In the genomic region with DNA sequence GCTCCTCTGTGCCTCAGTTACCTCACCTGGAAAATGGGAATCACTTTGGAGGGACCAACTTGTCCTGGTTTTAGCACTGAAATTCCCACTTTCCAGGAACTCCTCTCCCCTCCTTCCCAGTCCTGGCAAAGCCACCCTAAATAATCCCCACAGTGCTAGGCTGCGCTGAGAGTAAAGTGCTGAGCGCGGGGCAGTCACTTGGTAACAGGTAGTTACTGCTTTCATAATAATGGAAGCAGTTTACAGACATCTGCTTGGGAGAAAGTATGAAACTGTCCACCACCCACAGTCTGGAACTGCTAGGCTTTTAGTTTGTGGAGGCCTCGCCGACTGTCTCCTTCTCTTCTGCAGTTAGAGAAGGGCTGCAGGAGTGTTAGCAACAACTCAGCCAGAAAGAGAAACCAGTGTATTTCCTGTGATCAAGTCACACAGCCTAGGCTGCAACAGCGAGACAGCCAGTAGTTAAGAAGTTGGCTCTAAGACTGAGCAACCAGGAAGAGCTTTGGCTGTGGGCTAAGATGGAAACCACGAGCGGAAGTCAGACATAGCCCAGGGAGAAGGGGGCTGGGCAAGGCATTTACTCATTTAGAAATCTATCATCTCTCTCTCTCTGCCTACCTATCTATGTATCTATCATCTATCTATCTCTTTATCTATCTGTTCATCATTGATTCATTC, we compare ENCODE assay signal across 8 cellular contexts. TPM values are rescaled to one million over a fixed set of nuclear protein-coding genes. Genes with fewer than 3 reads are reported as not detected.
A peak's percentile ranks its signal among the peaks of the same experiment; 100 is the strongest.
DNase-seq lines count a peak whose midpoint lies in the region; ATAC-seq, FAIRE-seq and TF ChIP-seq lines count a peak whose summit lies in the region.

No MANE protein-coding gene starts in this region.

- TF ChIP-seq POLR2A in GM12878 (IDR thresholded peaks at IDR 0.05; ENCODE audit: low read depth, low read length) (peak; percentile 72), uterus (IDR thresholded peaks at IDR 0.05) (no peak)

- peak; percentile 40 to 99 (median 66) for DNase-seq in T-helper 2 cell
- DNase-seq in GM12878 (ENCODE audit: low read depth, low spot score), result peak; percentile 92
- peak; percentile 78 for DNase-seq in pons (ENCODE audit: low spot score)
- DNase-seq in uterus, result no peak
- DNase-seq in brain microvascular endothelial cell, result no peak
- no peak for DNase-seq in glutamatergic neuron

- no peak; a peak in 1 of 4 replicates for TF ChIP-seq EP300 in GM12878 (IDR thresholded peaks at IDR 0.05; ENCODE audit: borderline replicate concordance in 1 of 2, control insufficient read depth in 1 of 2, low read depth in 2 of 2, low read length in 2 of 2)

- H3K4me2 ChIP-seq in GM12878 (ENCODE audit: control insufficient read depth, insufficient read depth), result peak overlapping the region; percentile 64

- H3K27me3 Mint-ChIP-seq in glutamatergic neuron (ENCODE audit: unreplicated experiment), result peaks cover 1% of the 10 kb centered on the region

- 9% methylated on average over 8 of the region's 8 CpGs for WGBS in GM12878 (ENCODE audit: insufficient coverage, insufficient replicate concordance, low lambda C conversion rate, missing lambda C conversion rate)

- peak overlapping the region; percentile 88 for H2AFZ ChIP-seq in GM12878 (ENCODE audit: control insufficient read depth, low read depth, low read length)

- CTCF ChIA-PET in GM12878 (lab: Yijun Ruan, JAX), result interaction anchor here (0.8 to 3.8 kb wide), 10 partner anchors 24 to 348 kb away, joined by 3 to 19 read pairs (median 4); no protein-coding TSS in a partner anchor

- H3K4me3 Mint-ChIP-seq in glutamatergic neuron (ENCODE audit: unreplicated experiment), result no peak overlapping the region

- H3K79me2 ChIP-seq in GM12878 (ENCODE audit: control insufficient read depth, insufficient read depth, low read length), result no peaks in the 10 kb centered on the region

- FAIRE-seq in GM12878 (lab: Jason Lieb, UNC), result peak; percentile 96

- H3K27me3 ChIP-seq in GM12878 (replicated peaks in 1 of 2; ENCODE audit: control insufficient read depth in 2 of 2, insufficient read depth in 2 of 2, low read length in 1 of 2) (no peaks in the 10 kb centered on the region), uterus (no peaks in the 10 kb centered on the region), brain microvascular endothelial cell (replicated peaks) (no peaks in the 10 kb centered on the region)

- H3K9ac ChIP-seq in GM12878 (ENCODE audit: control insufficient read depth, insufficient read depth, low read length), result peak overlapping the region; percentile 47

- in situ Hi-C loops in GM12878 (cut with MboI), result no loop called here
- in situ Hi-C loops in brain microvascular endothelial cell (cut with HindIII; ENCODE audit: low pct_ligation_motif_present, low sequenced_read_pairs), result no loop called here

- no peak for TF ChIP-seq RAD21 in GM12878 (IDR thresholded peaks at IDR 0.05; ENCODE audit: insufficient read depth, low read depth, low read length)

- SMC1A ChIA-PET in GM12878 (lab: Charles Lee; ENCODE audit: uncharacterized antibody, unreplicated experiment), result interaction anchor here (0.6 to 3.6 kb wide), 17 partner anchors 9 to 114 kb away, joined by 3 to 23 read pairs (median 6); no protein-coding TSS in a partner anchor

- H3K4me3 ChIP-seq in GM12878 (peak overlapping the region; percentile 29; the same call in 1 of the 2 replicates), uterus (no peak overlapping the region), brain microvascular endothelial cell (ENCODE audit: low read depth, low read length) (no peak overlapping the region)

- intact Hi-C loops in GM12878 (cut with micrococcal nuclease; ENCODE audit: unreplicated experiment), result loop anchor here (5.0 kb wide), 1 partner anchor 44 kb away; no protein-coding TSS in a partner anchor
- intact Hi-C loops in uterus (cut with DNase I; ENCODE audit: low total_unique reads), result no loop called here

- TF ChIP-seq CTCF in GM12878 (IDR thresholded peaks at IDR 0.05 in 2 of 3, conservative IDR thresholded peaks at IDR 0.05 in 1 of 3; ENCODE audit: control insufficient read depth in 2 of 3, extremely low read depth in 1 of 3, insufficient read depth in 1 of 3, low read depth in 3 of 3, low read length in 3 of 3) (no peak), uterus (IDR thresholded peaks at IDR 0.05) (no peak), brain microvascular endothelial cell (IDR thresholded peaks at IDR 0.05; ENCODE audit: low read depth, low read length, missing control alignments) (no peak), glutamatergic neuron (IDR thresholded peaks at IDR 0.05; ENCODE audit: partially characterized antibody, unreplicated experiment) (no peak)

- H3K27ac Mint-ChIP-seq in glutamatergic neuron (ENCODE audit: unreplicated experiment), result no peak overlapping the region

- no TSS peak for BruUV-seq in GM12878 (replicated peaks; lab: Mats Ljungman, UMichigan)

- H3K9me3 ChIP-seq in GM12878 (replicated peaks; ENCODE audit: control insufficient read depth, insufficient read depth, low read length) (no peaks in the 10 kb centered on the region; the same call in 1 of the 3 replicates), uterus (no peaks in the 10 kb centered on the region)

- ATAC-seq in GM18909 (IDR thresholded peaks at IDR 0.05; ENCODE audit: poor library complexity, unreplicated experiment), result peak; percentile 94
- ATAC-seq in HG03095 (IDR thresholded peaks at IDR 0.05; ENCODE audit: unreplicated experiment), result peak; percentile 98
- peak; percentile 99 for ATAC-seq in GM12878

- H3K4me1 ChIP-seq in GM12878 (ENCODE audit: control insufficient read depth, insufficient read depth, low read length) (peaks cover 19% of the 10 kb centered on the region), uterus (no peaks in the 10 kb centered on the region)

- peaks cover 3% of the 10 kb centered on the region for H3K4me1 Mint-ChIP-seq in glutamatergic neuron (ENCODE audit: low read depth, unreplicated experiment)

- H3K9me3 Mint-ChIP-seq in glutamatergic neuron (ENCODE audit: unreplicated experiment), result peaks cover 6% of the 10 kb centered on the region

- no peaks in the 10 kb centered on the region; the same call in 1 of the 2 replicates for H4K20me1 ChIP-seq in GM12878 (ENCODE audit: control insufficient read depth, insufficient read depth)

- RAD21 ChIA-PET in GM12878 (lab: Charles Lee; ENCODE audit: unreplicated experiment), result interaction anchor here (0.7 to 2.4 kb wide), 10 partner anchors 9 to 406 kb away, joined by 3 to 18 read pairs (median 4); a partner anchor contains a TSS

- H3K27ac ChIP-seq in GM12878 (ENCODE audit: control insufficient read depth, insufficient read depth) (peak overlapping the region; percentile 92), uterus (peak overlapping the region; percentile 11 to 37), brain microvascular endothelial cell (no peak overlapping the region)

- H3K36me3 Mint-ChIP-seq in glutamatergic neuron (ENCODE audit: unreplicated experiment), result no peaks in the 10 kb centered on the region

- POLR2A ChIA-PET in GM12878 (lab: Charles Lee), result interaction anchor here (0.8 to 1.7 kb wide), 8 partner anchors 10 to 46 kb away, joined by 3 to 14 read pairs (median 4); no protein-coding TSS in a partner anchor

- H3K36me3 ChIP-seq in GM12878 (ENCODE audit: control insufficient read depth in 2 of 2, insufficient read depth in 2 of 2, low read length in 1 of 2) (no peaks in the 10 kb centered on the region), uterus (no peaks in the 10 kb centered on the region), brain microvascular endothelial cell (replicated peaks) (no peaks in the 10 kb centered on the region)

TF ChIP-seq in GM12878, 131 proteins besides CTCF, POLR2A, EP300 and RAD21 (continues in another document):
- TF ChIP-seq HDGF (IDR thresholded peaks at IDR 0.05) (no peak), NBN (IDR thresholded peaks at IDR 0.05) (peak; percentile 66; the same call in 1 of the 2 replicates), SIN3A (IDR thresholded peaks at IDR 0.05; ENCODE audit: low read depth, low read length) (no peak), ETV6 (conservative IDR thresholded peaks at IDR 0.05 in 1 of 2, IDR thresholded peaks at IDR 0.05 in 1 of 2; ENCODE audit: borderline replicate concordance in 1 of 2, low read depth in 1 of 2) (peak in 1 of 2 experiments; percentile 85; a peak in 2 of 4 replicates), SMARCA5 (IDR thresholded peaks at IDR 0.05) (no peak), SIX5 (IDR thresholded peaks at IDR 0.05; ENCODE audit: low read depth, low read length, severe bottlenecking) (no peak), ZZZ3 (IDR thresholded peaks at IDR 0.05; ENCODE audit: control insufficient read depth, insufficient read length, low read depth) (no peak), IKZF1 (conservative IDR thresholded peaks at IDR 0.05) (peak; percentile 60)
- TF ChIP-seq, protein P1, sequence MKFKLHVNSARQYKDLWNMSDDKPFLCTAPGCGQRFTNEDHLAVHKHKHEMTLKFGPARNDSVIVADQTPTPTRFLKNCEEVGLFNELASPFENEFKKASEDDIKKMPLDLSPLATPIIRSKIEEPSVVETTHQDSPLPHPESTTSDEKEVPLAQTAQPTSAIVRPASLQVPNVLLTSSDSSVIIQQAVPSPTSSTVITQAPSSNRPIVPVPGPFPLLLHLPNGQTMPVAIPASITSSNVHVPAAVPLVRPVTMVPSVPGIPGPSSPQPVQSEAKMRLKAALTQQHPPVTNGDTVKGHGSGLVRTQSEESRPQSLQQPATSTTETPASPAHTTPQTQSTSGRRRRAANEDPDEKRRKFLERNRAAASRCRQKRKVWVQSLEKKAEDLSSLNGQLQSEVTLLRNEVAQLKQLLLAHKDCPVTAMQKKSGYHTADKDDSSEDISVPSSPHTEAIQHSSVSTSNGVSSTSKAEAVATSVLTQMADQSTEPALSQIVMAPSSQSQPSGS (IDR thresholded peaks at IDR 0.05; ENCODE audit: low read length), result peak; percentile 30; the same call in 1 of the 2 replicates

RNA-seq across cellular contexts. Expression of a gene that starts 30.8 kb away (rescaled TPM):
- 8.0 TPM in 2 replicates for total RNA-seq in GM12878 (2013; cell fraction: nucleolus; rRNA removed)
- total RNA-seq in GM12878 (2014; rRNA removed) (8.8 and 9.2 TPM in 2 replicates), GM12878 (2014; rRNA removed; fragmentation: Illumina TruSeq; extraction: Trizol) (5.3 and 6.2 TPM in 2 replicates), GM12878 (2021) (11.2 and 12.4 TPM in 2 replicates), uterus (10 to 100 TPM; 11.8 to 51.7 (median 18.4) TPM), glutamatergic neuron (ENCODE audit: unreplicated experiment) (31.9 TPM)
- 1.2 TPM for polyA plus RNA-seq in GM12878 (2011; ENCODE audit: low read depth)
- polyA plus RNA-seq in GM12878 (2011; rRNA removed) (14.0 and 19.3 TPM in 2 replicates), GM12878 (2014; fragmentation: Illumina TruSeq; extraction: Trizol) (5.9 and 6.1 TPM in 2 replicates), GM12878 (2014; fragmentation: Nextera tagmentation; extraction: Ambion mirVana) (1 to 10 TPM; 2.9 to 3.0 TPM), GM12878 (2014; rRNA removed) (6.9 and 8.0 TPM in 2 replicates), GM12878 (2016; fragmentation: Nextera tagmentation; extraction: Ambion mirVana) (1 to 10 TPM in 1 of 2 experiments, under 1 TPM in 1; 0.59 to 1.3 TPM)
- 23.8 and 25.9 TPM in 2 replicates for polyA plus RNA-seq in GM12878 (2011; cell fraction: cytosol; rRNA removed)
- polyA plus RNA-seq in GM12878 (2011; cell fraction: nucleus; rRNA removed), result 34.2 and 36.9 TPM in 2 replicates
- 1.5 and 4.0 TPM in 2 replicates for polyA plus RNA-seq in GM12878 (2012)
- 25.7 and 35.5 TPM in 2 replicates for polyA minus RNA-seq in GM12878 (2011; rRNA and poly(A)+ RNA removed)
- 9.1 and 12.7 TPM in 2 replicates for polyA minus RNA-seq in GM12878 (2011; cell fraction: cytosol; rRNA and poly(A)+ RNA removed)
- 9.8 and 15.8 TPM in 2 replicates for polyA minus RNA-seq in GM12878 (2011; cell fraction: nucleus; rRNA and poly(A)+ RNA removed)

Comparison
In these comparisons a context has a peak if more than half of its experiments do, and no peak if none do; other contexts are left out.
1. DNase-seq: peak in T-helper 2 cell (5 of 5), GM12878 (single experiment) and pons (single experiment); none in uterus (0 of 2), brain microvascular endothelial cell (single experiment) and glutamatergic neuron (single experiment).
2. Peak in every context shown above with its lines, with median percentiles within 50 percentile points of each other: ATAC-seq.